In the genomic region with DNA sequence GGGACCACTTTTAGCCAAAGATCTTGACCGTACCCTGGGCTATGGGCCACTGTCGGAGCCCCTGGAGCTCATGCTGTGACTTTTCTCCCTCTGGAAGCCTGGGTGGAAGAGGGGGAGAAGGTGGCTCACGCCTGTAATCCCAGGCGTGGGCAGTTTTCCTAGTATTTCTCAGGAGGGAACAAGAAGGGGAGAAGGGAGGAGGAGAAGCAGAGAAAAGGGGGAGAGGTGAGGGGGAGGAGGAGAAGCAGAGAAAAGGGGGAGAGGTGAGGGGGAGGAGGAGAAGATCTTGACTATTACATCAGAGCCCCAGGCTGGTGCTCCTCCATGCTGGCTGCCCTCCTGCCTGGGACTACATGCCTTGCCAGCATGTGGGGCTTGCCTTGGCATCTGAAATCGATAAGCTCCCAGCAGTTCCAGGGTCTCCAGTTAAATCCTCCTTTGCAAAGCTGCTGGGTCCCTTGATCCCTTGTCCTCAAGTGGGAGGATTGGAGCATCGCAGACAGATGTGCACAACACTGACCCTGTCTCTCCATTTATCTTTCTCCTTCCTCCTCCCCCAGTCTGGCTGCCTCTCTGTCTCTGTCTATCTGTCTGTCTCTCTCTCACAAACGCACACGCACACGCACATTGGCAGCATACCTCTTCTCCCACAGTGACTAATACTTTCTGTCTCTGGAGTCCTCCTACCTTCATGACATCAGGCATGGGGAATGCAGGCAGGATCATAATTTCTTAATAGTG, we compare ENCODE assay signal across 8 cellular contexts. TPM values are rescaled to one million over a fixed set of nuclear protein-coding genes. Genes with fewer than 3 reads are reported as not detected.
A peak's percentile ranks its signal among the peaks of the same experiment; 100 is the strongest.
DNase-seq lines count a peak whose midpoint lies in the region; ATAC-seq and TF ChIP-seq lines count a peak whose summit lies in the region.

No MANE protein-coding gene starts in this region.

- no peaks in the 10 kb centered on the region for H4K20me1 ChIP-seq in fibroblast of lung (ENCODE audit: control insufficient read depth, extremely low read depth, insufficient read depth, low read length)

- POLR2A ChIA-PET in CD4-positive, alpha-beta T cell (lab: Charles Lee): no interaction called here

- CTCF ChIA-PET in CD4-positive, alpha-beta T cell (lab: Charles Lee): no interaction called here

- H3K4me3 ChIP-seq in fibroblast of lung (replicated peaks in 1 of 4; ENCODE audit: control extremely low read depth in 1 of 4, insufficient read depth in 1 of 4, low read depth in 3 of 4, low read length in 4 of 4): no peak overlapping the region

- H3K27me3 Mint-ChIP-seq in CD4-positive, alpha-beta T cell: peaks cover 4% of the 10 kb centered on the region

- no peaks in the 10 kb centered on the region for H3K36me3 ChIP-seq in fibroblast of lung (ENCODE audit: control insufficient read depth, insufficient read depth, low read length)

- intact Hi-C loops in CD4-positive, alpha-beta T cell (cut with DNase I, micrococcal nuclease): no loop called here

- H3K4me3 Mint-ChIP-seq in CD4-positive, alpha-beta T cell: no peak overlapping the region

- no peaks in the 10 kb centered on the region for H3K9me3 ChIP-seq in fibroblast of lung (ENCODE audit: control insufficient read depth, insufficient read depth, low read depth, low read length)
- no peaks in the 10 kb centered on the region for H3K9me3 ChIP-seq in CD4-positive, alpha-beta T cell (ENCODE audit: control insufficient read depth, low read length)

- no peak overlapping the region for H3K27ac Mint-ChIP-seq in CD4-positive, alpha-beta T cell

- TF ChIP-seq CTCF in fibroblast of lung (conservative IDR thresholded peaks at IDR 0.05 in 1 of 2, IDR thresholded peaks at IDR 0.05 in 1 of 2; ENCODE audit: low read depth in 1 of 2, low read length in 2 of 2): no peak
- no peak for TF ChIP-seq CTCF in omental fat pad (IDR thresholded peaks at IDR 0.05)
- no peak for TF ChIP-seq CTCF in CD4-positive, alpha-beta T cell (IDR thresholded peaks at IDR 0.05)

- no peaks in the 10 kb centered on the region for H3K36me3 Mint-ChIP-seq in CD4-positive, alpha-beta T cell (ENCODE audit: low read depth)

- peaks cover 8% of the 10 kb centered on the region for H3K4me1 ChIP-seq in fibroblast of lung (ENCODE audit: control insufficient read depth, extremely low read depth, insufficient read depth, low read length)

- H3K9me3 Mint-ChIP-seq in CD4-positive, alpha-beta T cell: no peaks in the 10 kb centered on the region

- ATAC-seq in omental fat pad (ENCODE audit: low FRiP score) (peak; percentile 98), HG02678 (IDR thresholded peaks at IDR 0.05; ENCODE audit: unreplicated experiment) (no peak), GM18873 (IDR thresholded peaks at IDR 0.05; ENCODE audit: low FRiP score, unreplicated experiment) (no peak)
- ATAC-seq in CD4-positive, alpha-beta T cell (ENCODE audit: poor library complexity): no peak

- H2AFZ ChIP-seq in fibroblast of lung (ENCODE audit: low read length): no peak overlapping the region

- H3K4me1 Mint-ChIP-seq in CD4-positive, alpha-beta T cell (ENCODE audit: low read depth): no peaks in the 10 kb centered on the region

- no peaks in the 10 kb centered on the region for H3K79me2 ChIP-seq in fibroblast of lung (ENCODE audit: control insufficient read depth, insufficient read depth, low read length)

- no peaks in the 10 kb centered on the region for H3K27me3 ChIP-seq in fibroblast of lung (ENCODE audit: control insufficient read depth, insufficient read depth, low read length)
- no peaks in the 10 kb centered on the region for H3K27me3 ChIP-seq in CD4-positive, alpha-beta T cell (ENCODE audit: control insufficient read depth, insufficient read depth, low read length)

- H3K27ac ChIP-seq in fibroblast of lung (ENCODE audit: insufficient read depth, low read length): peak overlapping the region; percentile 14
- H3K27ac ChIP-seq in CD4-positive, alpha-beta T cell (ENCODE audit: low read depth, low read length): no peak overlapping the region

- peak; percentile 86 for DNase-seq in AG20443 (ENCODE audit: low spot score)
- DNase-seq in RPMI7951 (ENCODE audit: low read depth): peak; percentile 90
- peak; percentile 49 to 98 for DNase-seq in fibroblast of lung (ENCODE audit: low read depth in 2 of 2)
- DNase-seq in omental fat pad (ENCODE audit: low spot score): no peak
- DNase-seq in CD4-positive, alpha-beta T cell: no peak
- no peak for DNase-seq in NCI-H1092 (lab: John Stamatoyannopoulos, UW)

- peak overlapping the region; percentile 59 for H3K4me2 ChIP-seq in fibroblast of lung (ENCODE audit: extremely low read depth, insufficient read depth, low read length)

- H3K9ac ChIP-seq in fibroblast of lung (ENCODE audit: insufficient read depth, low read length): no peak overlapping the region

RNA-seq across cellular contexts. Expression of a gene that starts 41.6 kb away (rescaled TPM):
- 23.5 and 29.6 TPM in 2 replicates for total RNA-seq in RPMI7951 (2014; rRNA removed; shearing (Covaris generic))
- total RNA-seq in fibroblast of lung (48.0 and 73.0 TPM in 2 replicates), omental fat pad (100 to 1,000 TPM in 3 of 4 donors, 10 to 100 TPM in 1; 63.1 to 210 (median 106) TPM)
- polyA plus RNA-seq in fibroblast of lung: 35.3 and 43.2 TPM in 2 replicates
- 33.0 and 35.1 TPM in 2 replicates for polyA plus RNA-seq in fibroblast of lung (2012)
- polyA minus RNA-seq in fibroblast of lung (ENCODE audit: low replicate concordance): 25.9 and 83.4 TPM in 2 replicates
- total RNA-seq in CD4-positive, alpha-beta T cell: under 1 TPM; 0.45 to 0.47 TPM

RNA-seq across cellular contexts. Expression of a gene that starts 44.4 kb away (rescaled TPM):
- total RNA-seq in RPMI7951 (2014; rRNA removed; shearing (Covaris generic)): 0.12 and 0.20 TPM in 2 replicates
- total RNA-seq in fibroblast of lung: 0.17 and 0.51 TPM in 2 replicates
- polyA plus RNA-seq in fibroblast of lung: 0.11 TPM in 1 of 2 replicates, not detected in the other
- 0.18 TPM in 1 of 2 replicates, not detected in the other for polyA plus RNA-seq in fibroblast of lung (2012)
- polyA minus RNA-seq in fibroblast of lung (ENCODE audit: low replicate concordance): not detected in 2 replicates
- 1 to 10 TPM in 2 of 4 donors, under 1 TPM in 1, not detected in 1; 0.75 to 2.3 (median 1.5) TPM for total RNA-seq in omental fat pad
- total RNA-seq in CD4-positive, alpha-beta T cell: under 1 TPM in 1 of 2 experiments, not detected in 1; 0.22 TPM

Comparison
In these comparisons a context has a peak if more than half of its experiments do, and no peak if none do; other contexts are left out.
1. DNase-seq: peak in AG20443 (single experiment), RPMI7951 (single experiment) and fibroblast of lung (2 of 2); none in omental fat pad (single experiment), CD4-positive, alpha-beta T cell (0 of 10) and NCI-H1092 (single experiment).
2. RNA of a gene that starts 41.6 kb away (total RNA-seq): 63.1 to 210 TPM in omental fat pad, 48.0 to 73.0 TPM in fibroblast of lung and 23.5 to 29.6 TPM in RPMI7951; 0.45 to 0.47 TPM in CD4-positive, alpha-beta T cell; every median in the first group is over 10 times any median in the second.